ENCODE assay signal across 16 cellular contexts in the genomic region with DNA sequence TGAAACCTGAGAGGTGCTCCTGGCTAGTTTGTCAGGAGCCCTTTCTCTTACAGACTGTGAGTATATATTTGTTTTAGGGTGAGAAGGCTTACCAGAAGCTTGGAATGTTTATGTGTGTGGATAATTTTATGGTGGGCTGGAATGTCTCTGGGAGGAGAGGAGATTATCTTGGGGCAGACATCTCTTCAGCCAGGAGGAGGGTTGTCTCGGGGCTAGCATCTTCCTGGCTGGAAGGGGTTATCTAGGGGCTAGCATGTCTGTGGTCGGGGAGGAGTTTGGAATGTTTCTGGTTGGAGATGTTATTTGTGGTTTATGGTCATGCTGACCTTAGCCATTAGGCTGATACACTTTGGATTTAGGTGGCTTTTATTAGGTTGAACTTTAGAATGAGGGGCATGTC.
DNase-seq lines count a peak whose midpoint lies in the region; ATAC-seq and TF ChIP-seq lines count a peak whose summit lies in the region.
"Had no signal": no experiment of that assay in that cellular context is flagged by ENCODE, and none has a peak within 500 bp of the region (broad histone marks: within the 10 kb centered on the region; RNA-seq: fewer than 3 reads in every experiment).

No MANE protein-coding gene starts in this region.

- H3K36me3 ChIP-seq in SJCRH30 (no peaks in the 10 kb centered on the region), smooth muscle cell (ENCODE audit: low read depth) (no peaks in the 10 kb centered on the region)
- H3K36me3 ChIP-seq: HAP-1 had no signal

- no peak overlapping the region for H3K4me3 ChIP-seq in SJCRH30
- H3K4me3 ChIP-seq in smooth muscle cell, result no peak overlapping the region
- H3K4me3 ChIP-seq in foreskin fibroblast (ENCODE audit: low read depth in 1 of 2, low read length in 2 of 2), result no peak overlapping the region
- H3K4me3 ChIP-seq: HAP-1 had no signal

- H2AFZ ChIP-seq in smooth muscle cell (ENCODE audit: low read depth), result no peak overlapping the region

- DNase-seq in ELF-1 (ENCODE audit: low read depth, low spot score), result peak; percentile 75
- peak; percentile 30 to 35 for DNase-seq in SJCRH30
- DNase-seq in left kidney (ENCODE audit: low read depth, low spot score), result peak; percentile 79
- DNase-seq in smooth muscle cell (lab: John Stamatoyannopoulos, UW; ENCODE audit: unreplicated experiment), result no peak
- DNase-seq in foreskin fibroblast, result no peak
- DNase-seq in RWPE1 (ENCODE audit: low spot score), result no peak
- DNase-seq: C1 segment of cervical spinal cord; CD4-positive, alpha-beta T cell; DMS153; DMS79 treated with DMSO at 0.1 percent for 48 hours; EL; GDM1; GOT3; IMR-90 had no signal

- 0% methylated on average over 2 of the region's 2 CpGs for WGBS in smooth muscle cell (ENCODE audit: low lambda C conversion rate)

- H3K9ac ChIP-seq in smooth muscle cell (ENCODE audit: low read depth), result no peak overlapping the region

- H3K27me3 ChIP-seq in SJCRH30, result no peaks in the 10 kb centered on the region
- no peaks in the 10 kb centered on the region for H3K27me3 ChIP-seq in smooth muscle cell (ENCODE audit: low read depth)

- H3K4me2 ChIP-seq in smooth muscle cell, result peak overlapping the region; percentile 30

- H3K4me1 ChIP-seq in SJCRH30 (peaks cover 9% of the 10 kb centered on the region; the same call in 1 of the 2 replicates), smooth muscle cell (ENCODE audit: low read depth) (no peaks in the 10 kb centered on the region)

- CTCF ChIA-PET in RWPE1 (lab: Yijun Ruan, JAX), result no interaction called here

- no peaks in the 10 kb centered on the region for H4K20me1 ChIP-seq in smooth muscle cell (ENCODE audit: low read depth)

- H3K9me3 ChIP-seq in SJCRH30 (replicated peaks) (no peaks in the 10 kb centered on the region), smooth muscle cell (replicated peaks; ENCODE audit: low read depth) (no peaks in the 10 kb centered on the region)
- H3K9me3 ChIP-seq: HAP-1 had no signal

- peaks cover 11% of the 10 kb centered on the region for H3F3A ChIP-seq in smooth muscle cell (ENCODE audit: low read depth)

- POLR2A ChIA-PET in RWPE1 (lab: Yijun Ruan, JAX; ENCODE audit: low non-redundant PET), result interaction anchor here (0.6 kb wide), 1 partner anchor 349 kb away, joined by 3 read pairs; no protein-coding TSS in a partner anchor

- no peak for ATAC-seq in HG03159 (IDR thresholded peaks at IDR 0.05; ENCODE audit: unreplicated experiment)

- H3K79me2 ChIP-seq in smooth muscle cell (ENCODE audit: low read depth), result no peaks in the 10 kb centered on the region

- no peak overlapping the region for H3K27ac ChIP-seq in SJCRH30
- H3K27ac ChIP-seq in smooth muscle cell (ENCODE audit: low read depth), result peak overlapping the region; percentile 8
- H3K27ac ChIP-seq in RWPE1, result no peak overlapping the region

- TF ChIP-seq CTCF in smooth muscle cell (IDR thresholded peaks at IDR 0.05; ENCODE audit: borderline replicate concordance, insufficient read depth, poor library complexity, severe bottlenecking) (no peak), foreskin fibroblast (IDR thresholded peaks at IDR 0.05; ENCODE audit: low read depth, low read length) (no peak), RWPE1 (conservative IDR thresholded peaks at IDR 0.05; ENCODE audit: low read depth) (no peak)

Comparison
In these comparisons a context has a peak if more than half of its experiments do, and no peak if none do; other contexts are left out.
1. DNase-seq: peak in ELF-1 (single experiment), SJCRH30 (2 of 2) and left kidney (single experiment); none in smooth muscle cell (single experiment), foreskin fibroblast (0 of 2) and RWPE1 (single experiment).